Comparison of ENCODE assay signal across 12 cellular contexts in genomic region chr16:27267037-27267677, GRCh38. TPM values are rescaled to one million over a fixed set of nuclear protein-coding genes. Genes with fewer than 3 reads are reported as not detected.
DNase-seq lines count a peak whose midpoint lies in the region; ATAC-seq and TF ChIP-seq lines count a peak whose summit lies in the region.
"Had no signal": no experiment of that assay in that cellular context is flagged by ENCODE, and none has a peak within 500 bp of the region (broad histone marks: within the 10 kb centered on the region; RNA-seq: fewer than 3 reads in every experiment).

No MANE protein-coding gene starts in this region.

- H3K9me3 ChIP-seq in SK-N-MC (ENCODE audit: low read depth, low read length) = no peaks in the 10 kb centered on the region
- H3K9me3 ChIP-seq in mammary epithelial cell (replicated peaks; ENCODE audit: insufficient read depth, low read length) = no peaks in the 10 kb centered on the region
- H3K9me3 ChIP-seq: body of pancreas had no signal

- WGBS in mammary epithelial cell (ENCODE audit: low coverage, missing lambda C conversion rate) = 95% methylated on average over 8 of the region's 8 CpGs

- H3K9ac ChIP-seq in SK-N-MC (ENCODE audit: insufficient read length) (no peak overlapping the region), mammary epithelial cell (ENCODE audit: insufficient read depth, low read length) (no peak overlapping the region)

- DNase-seq in activated naive CD4-positive, alpha-beta T cell treated with Interleukin-2 at 50 U/mL for 16 hours = no peak
- no peak for DNase-seq in SK-N-MC (ENCODE audit: low read depth, low spot score)
- no peak for DNase-seq in mammary epithelial cell
- no peak for DNase-seq in type B pancreatic cell (ENCODE audit: extremely low spot score, unreplicated experiment)
- DNase-seq in activated CD4-positive, CD25-positive, alpha-beta regulatory T cell (lab: John Stamatoyannopoulos, UW) = no peak
- DNase-seq: activated CD4-positive, alpha-beta T cell treated with anti-CD3 and anti-CD28 coated beads for 4 hours; AML-193; NCI-H1436 treated with DMSO at 0.1 percent for 48 hours had no signal

- no peak for TF ChIP-seq CTCF in mammary epithelial cell (conservative IDR thresholded peaks at IDR 0.05 in 1 of 2, IDR thresholded peaks at IDR 0.05 in 1 of 2; ENCODE audit: extremely low read depth in 1 of 2, insufficient read depth in 1 of 2, low read depth in 1 of 2, low read length in 2 of 2)
- TF ChIP-seq CTCF in type B pancreatic cell (conservative IDR thresholded peaks at IDR 0.05) = no peak

- H3K4me3 ChIP-seq in SK-N-MC (0 out of 2 replicates have a peak overlapping the region, but pooled peaks have one; percentile 95), mammary epithelial cell (replicated peaks in 1 of 3; ENCODE audit: insufficient read depth in 1 of 3, low read depth in 2 of 3, low read length in 3 of 3) (no peak overlapping the region)

- H3K9me3 Mint-ChIP-seq in activated naive CD4-positive, alpha-beta T cell treated with anti-CD3 and anti-CD28 coated beads, Interleukin-2, amount 50 U/mL, for 24 hours = peaks cover 3% of the 10 kb centered on the region
- peaks cover 2% of the 10 kb centered on the region for H3K9me3 Mint-ChIP-seq in type B pancreatic cell

- H3K4me3 Mint-ChIP-seq in activated naive CD4-positive, alpha-beta T cell treated with anti-CD3 and anti-CD28 coated beads, Interleukin-2, amount 50 U/mL, for 24 hours = peak overlapping the region; percentile 93
- peak overlapping the region; percentile 21 for H3K4me3 Mint-ChIP-seq in type B pancreatic cell

- H3K4me1 Mint-ChIP-seq in activated naive CD4-positive, alpha-beta T cell treated with anti-CD3 and anti-CD28 coated beads, Interleukin-2, amount 50 U/mL, for 24 hours = peaks cover 77% of the 10 kb centered on the region
- peaks cover 5% of the 10 kb centered on the region for H3K4me1 Mint-ChIP-seq in type B pancreatic cell (ENCODE audit: unreplicated experiment)

- BruUV-seq in mammary epithelial cell (replicated peaks; lab: Mats Ljungman, UMichigan) = no TSS peak

- H3K79me2 ChIP-seq in mammary epithelial cell (ENCODE audit: insufficient read depth, low read length) = peaks cover 16% of the 10 kb centered on the region

- no peak overlapping the region for H3K27ac ChIP-seq in SK-N-MC
- no peak overlapping the region for H3K27ac ChIP-seq in mammary epithelial cell (ENCODE audit: insufficient read depth, low read depth, low read length)

- in situ Hi-C loops in mammary epithelial cell (cut with MboI; ENCODE audit: low sequenced_read_pairs in 2 of 2) = loop anchor here (5.0 to 10.0 kb wide), 2 partner anchors 45 to 58 kb away; partner anchors contain the start of gene IL4R (in 1 of the 2)

- H3K27me3 Mint-ChIP-seq in activated naive CD4-positive, alpha-beta T cell treated with anti-CD3 and anti-CD28 coated beads, Interleukin-2, amount 50 U/mL, for 24 hours = no peaks in the 10 kb centered on the region
- no peaks in the 10 kb centered on the region for H3K27me3 Mint-ChIP-seq in type B pancreatic cell

- H3K36me3 ChIP-seq in SK-N-MC (ENCODE audit: insufficient read depth, low read length) (no peaks in the 10 kb centered on the region), mammary epithelial cell (ENCODE audit: insufficient read depth, low read length) (no peaks in the 10 kb centered on the region)

- H4K20me1 ChIP-seq in mammary epithelial cell (ENCODE audit: insufficient read depth, low read length) = no peaks in the 10 kb centered on the region

- dilution Hi-C loops in mammary epithelial cell (cut with HindIII; ENCODE audit: low sequenced_read_pairs) = no loop called here

- peak overlapping the region; percentile 48 for H3K27ac Mint-ChIP-seq in activated naive CD4-positive, alpha-beta T cell treated with anti-CD3 and anti-CD28 coated beads, Interleukin-2, amount 50 U/mL, for 24 hours
- no peak overlapping the region for H3K27ac Mint-ChIP-seq in type B pancreatic cell

- no peaks in the 10 kb centered on the region for H3K27me3 ChIP-seq in mammary epithelial cell (ENCODE audit: insufficient read depth, low read length)
- H3K27me3 ChIP-seq: body of pancreas had no signal

- intact Hi-C loops in mammary epithelial cell (cut with micrococcal nuclease) = no loop called here

- ATAC-seq in HG03571 (IDR thresholded peaks at IDR 0.05; ENCODE audit: unreplicated experiment) (no peak), GM21515 (IDR thresholded peaks at IDR 0.05; ENCODE audit: unreplicated experiment) (no peak)
- ATAC-seq: body of pancreas had no signal

- CTCF ChIA-PET in mammary epithelial cell (lab: Charles Lee; ENCODE audit: low non-redundant PET) = no interaction called here

- H3K4me2 ChIP-seq in mammary epithelial cell (ENCODE audit: insufficient read depth, low read depth, low read length) = peak overlapping the region; percentile 84

- peaks cover 18% of the 10 kb centered on the region for H3K36me3 Mint-ChIP-seq in activated naive CD4-positive, alpha-beta T cell treated with anti-CD3 and anti-CD28 coated beads, Interleukin-2, amount 50 U/mL, for 24 hours
- no peaks in the 10 kb centered on the region for H3K36me3 Mint-ChIP-seq in type B pancreatic cell

- no peak overlapping the region for H2AFZ ChIP-seq in mammary epithelial cell (ENCODE audit: low read depth, low read length)

- H3K4me1 ChIP-seq in mammary epithelial cell (ENCODE audit: insufficient read depth, low read length) = peaks cover 13% of the 10 kb centered on the region

RNA-seq across cellular contexts. Expression of gene NSMCE1, which starts 1.4 kb away (rescaled TPM):
- total RNA-seq in mammary epithelial cell (10 to 100 TPM; 71.6 to 81.2 TPM), type B pancreatic cell (ENCODE audit: low replicate concordance) (27.1 and 33.3 TPM in 2 replicates)
- 54.1 TPM for polyA plus RNA-seq in mammary epithelial cell
- polyA minus RNA-seq in mammary epithelial cell = 71.1 TPM

RNA-seq across cellular contexts. Expression of gene IL4R, which starts 46.6 kb away (rescaled TPM):
- total RNA-seq in mammary epithelial cell = 100 to 1,000 TPM in 1 of 2 donors, 10 to 100 TPM in 1; 69.8 to 152 TPM
- 94.9 TPM for polyA plus RNA-seq in mammary epithelial cell
- 198 TPM for polyA minus RNA-seq in mammary epithelial cell
- total RNA-seq in type B pancreatic cell (ENCODE audit: low replicate concordance) = 12.3 and 22.1 TPM in 2 replicates
